In genomic region chr21:41399401-41399800, GRCh38 we compare ENCODE assay signal across 17 cellular contexts.
"Had no signal": no experiment of that assay in that cellular context is flagged by ENCODE, and none has a peak within 500 bp of the region (broad histone marks: within the 10 kb centered on the region; RNA-seq: fewer than 3 reads in every experiment).

No MANE protein-coding gene starts in this region.

- H3K9ac ChIP-seq: SK-N-SH had no signal

- DNase-seq: KBM-7, NCI-H1092 treated with DMSO at 0.1 percent for 48 hours, NCI-H1436, NCI-H187, NCI-H2029, NCI-H2081 treated with DMSO at 0.1 percent for 48 hours, NCI-H2171, NCI-H226, NCI-H446, NCI-H510A, NCI-H524 treated with DMSO at 0.1 percent for 48 hours, NCI-H69, NCI-H774, Right ventricle myocardium superior, RPMI8226, SK-N-SH, SW 1271 had no signal

- H3K4me2 ChIP-seq: SK-N-SH had no signal

- H3K9me3 ChIP-seq: SK-N-SH had no signal
